In genomic region chr14:101796479-101796878, GRCh38 we compare ENCODE assay signal across 1 cellular context.
TF ChIP-seq lines count a peak whose summit lies in the region.

No MANE protein-coding gene starts in this region.

TF ChIP-seq in WTC11, 78 proteins besides CTCF, POLR2A, EP300 and RAD21 (continued from another document):
- no peak for TF ChIP-seq AFF4 (CRISPR knock-in tag; IDR thresholded peaks at IDR 0.05; ENCODE audit: borderline replicate concordance)
- TF ChIP-seq STAT6 (CRISPR knock-in tag; conservative IDR thresholded peaks at IDR 0.05; ENCODE audit: low read depth) = no peak
- TF ChIP-seq IRF2 (CRISPR knock-in tag; IDR thresholded peaks at IDR 0.05; ENCODE audit: borderline replicate concordance, low read depth) = no peak
- TF ChIP-seq FOXP4 (CRISPR knock-in tag; IDR thresholded peaks at IDR 0.05) = no peak
- TF ChIP-seq HMGA2 (CRISPR knock-in tag; IDR thresholded peaks at IDR 0.05) = no peak
- no peak for TF ChIP-seq SMAD4 (CRISPR knock-in tag; IDR thresholded peaks at IDR 0.05)
- TF ChIP-seq ZNF512 (CRISPR knock-in tag; IDR thresholded peaks at IDR 0.05; ENCODE audit: borderline replicate concordance) = no peak
- TF ChIP-seq CREM (CRISPR knock-in tag; IDR thresholded peaks at IDR 0.05) = no peak
- TF ChIP-seq NFE2L1 (CRISPR knock-in tag; IDR thresholded peaks at IDR 0.05) = no peak
- TF ChIP-seq USF1 (CRISPR knock-in tag; IDR thresholded peaks at IDR 0.05) = no peak
- no peak for TF ChIP-seq TP53 (CRISPR knock-in tag; IDR thresholded peaks at IDR 0.05)
- no peak for TF ChIP-seq ZNF532 (CRISPR knock-in tag; IDR thresholded peaks at IDR 0.05; ENCODE audit: borderline replicate concordance)
- TF ChIP-seq TEAD4 (CRISPR knock-in tag; IDR thresholded peaks at IDR 0.05) = no peak
- TF ChIP-seq ERG (CRISPR knock-in tag; IDR thresholded peaks at IDR 0.05) = no peak
